In the genomic region with DNA sequence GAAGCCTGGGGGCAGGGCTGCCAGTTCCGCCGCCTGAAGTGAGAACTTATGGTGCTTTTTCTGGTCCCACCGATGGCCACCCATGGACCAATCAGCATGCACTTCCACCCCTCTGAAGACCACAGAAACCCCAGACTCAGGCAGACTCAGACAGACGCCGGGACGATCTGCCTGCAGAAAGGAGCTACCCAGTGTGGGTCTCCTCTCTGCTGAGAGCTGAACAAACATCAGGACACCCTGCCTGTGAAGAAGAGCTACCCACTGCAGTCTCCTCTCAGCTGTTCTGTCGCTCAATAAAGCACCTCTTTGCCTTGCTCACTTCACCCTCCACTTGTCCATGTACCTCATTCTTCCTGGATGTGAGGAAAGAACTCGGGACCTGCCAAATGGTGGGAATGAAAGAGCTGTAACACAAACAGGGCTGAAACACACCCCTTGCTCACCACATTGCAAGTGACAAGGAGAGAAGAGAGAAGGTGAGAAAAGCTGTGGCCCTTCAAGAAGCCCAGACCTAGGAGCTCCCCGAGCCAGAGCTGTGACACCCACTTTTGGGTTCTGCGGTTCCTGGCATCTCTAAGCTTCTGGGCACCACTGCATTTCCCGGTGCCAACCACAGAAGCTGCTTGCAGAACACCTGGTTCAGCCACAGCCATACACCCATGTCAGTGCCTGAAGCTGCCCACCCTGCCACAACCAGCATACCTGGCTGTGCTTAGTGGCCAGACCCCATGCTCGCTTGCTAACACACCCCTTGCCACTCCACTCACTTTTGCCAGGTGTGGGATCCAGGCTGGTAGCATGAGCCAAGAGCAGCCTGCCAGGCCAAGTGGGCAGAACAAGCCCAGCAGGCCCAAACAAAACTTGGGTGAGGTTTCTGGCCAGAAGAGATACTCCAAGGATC, we compare ENCODE assay signal across 10 cellular contexts.
"Had no signal": no experiment of that assay in that cellular context is flagged by ENCODE, and none has a peak within 500 bp of the region (broad histone marks: within the 10 kb centered on the region; RNA-seq: fewer than 3 reads in every experiment).

No MANE protein-coding gene starts in this region.

- H3K27me3 Mint-ChIP-seq: activated CD4-positive, alpha-beta memory T cell treated with anti-CD3 and anti-CD28 coated beads, Interleukin-2, amount 10 ng/mL, durations not matched to agents 7 days and 5 days; activated T-cell treated with anti-CD3 and anti-CD28 coated beads, Interleukin-2, amount 50 U/mL, for 24 hours had no signal

- H3K4me3 Mint-ChIP-seq: activated CD4-positive, alpha-beta memory T cell treated with anti-CD3 and anti-CD28 coated beads, Interleukin-2, amount 10 ng/mL, durations not matched to agents 7 days and 5 days; activated T-cell treated with anti-CD3 and anti-CD28 coated beads, Interleukin-2, amount 50 U/mL, for 24 hours; naive B cell; T-helper 1 cell treated with Interleukin-12 subunit alpha and Interleukin-12 subunit beta and Interleukin-4 antibody, amounts not matched to agents 30 μg/mL and 1 μg/mL, for 36 hours; WTC11 had no signal

- ATAC-seq: activated naive CD4-positive, alpha-beta T cell treated with anti-CD3 and anti-CD28 coated beads, Interleukin-2, amount 50 U/mL, for 72 hours had no signal

- H3K27ac Mint-ChIP-seq: activated CD4-positive, alpha-beta memory T cell treated with anti-CD3 and anti-CD28 coated beads, Interleukin-2, amount 10 ng/mL, durations not matched to agents 7 days and 5 days; activated T-cell treated with anti-CD3 and anti-CD28 coated beads, Interleukin-2, amount 50 U/mL, for 24 hours; naive B cell; T-helper 1 cell treated with Interleukin-12 subunit alpha and Interleukin-12 subunit beta and Interleukin-4 antibody, amounts not matched to agents 30 μg/mL and 1 μg/mL, for 36 hours; WTC11 had no signal

- H3K9me3 Mint-ChIP-seq: activated CD4-positive, alpha-beta memory T cell treated with anti-CD3 and anti-CD28 coated beads, Interleukin-2, amount 10 ng/mL, durations not matched to agents 7 days and 5 days had no signal

- H3K4me1 Mint-ChIP-seq: activated CD4-positive, alpha-beta memory T cell treated with anti-CD3 and anti-CD28 coated beads, Interleukin-2, amount 10 ng/mL, durations not matched to agents 7 days and 5 days; naive B cell; WTC11 had no signal

- DNase-seq: activated CD4-positive, alpha-beta memory T cell treated with anti-CD3 and anti-CD28 coated beads, Interleukin-2, amount 10 ng/mL, durations not matched to agents 7 days and 5 days; activated CD4-positive, alpha-beta T cell treated with anti-CD3 and anti-CD28 coated beads for 4 hours; activated T-cell treated with anti-CD3 and anti-CD28 coated beads, Interleukin-2, amount 50 U/mL, for 24 hours; cortex of kidney; effector CD8-positive, alpha-beta T cell; naive B cell; ovary had no signal

- H3K36me3 Mint-ChIP-seq: WTC11 had no signal
